ENCODE assay signal across 17 cellular contexts in the genomic region with DNA sequence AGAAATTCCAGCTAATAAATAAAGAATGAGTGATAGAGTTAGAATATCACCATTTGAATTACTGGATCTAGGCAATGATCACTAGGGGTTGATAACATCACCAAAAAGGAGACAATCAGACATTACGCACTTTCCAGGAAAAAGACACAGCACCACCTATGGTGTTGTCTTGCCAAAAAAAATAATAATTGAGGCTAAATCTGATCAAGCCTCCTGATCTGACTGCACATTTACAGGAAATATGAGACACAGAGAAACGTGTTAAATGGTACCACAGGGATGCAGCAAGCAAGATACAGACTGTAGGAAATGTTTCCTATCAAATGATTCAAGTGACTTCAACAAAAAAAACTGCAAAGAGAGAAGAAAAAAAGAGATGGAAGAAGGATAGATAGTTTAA.
"Had no signal": no experiment of that assay in that cellular context is flagged by ENCODE, and none has a peak within 500 bp of the region (broad histone marks: within the 10 kb centered on the region; RNA-seq: fewer than 3 reads in every experiment).

No MANE protein-coding gene starts in this region.

- H3K36me3 Mint-ChIP-seq: naive thymus-derived CD8-positive, alpha-beta T cell; stimulated activated naive B cell treated with anti-CD40 and anti-IgM and Interleukin-4, amounts not matched to agents 10 μg/mL and 1 μg/mL and 100 μg/mL, for 72 hours had no signal

- H3K9me3 Mint-ChIP-seq: activated naive CD4-positive, alpha-beta T cell treated with anti-CD3 and anti-CD28 coated beads for 36 hours; naive thymus-derived CD8-positive, alpha-beta T cell; stimulated activated naive B cell treated with anti-CD40 and anti-IgM and Interleukin-4, amounts not matched to agents 10 μg/mL and 1 μg/mL and 100 μg/mL, for 72 hours had no signal

- H3K27me3 ChIP-seq: cardiac muscle cell, esophagus squamous epithelium, left lung, transverse colon, vagina had no signal

- H3K27ac ChIP-seq: cardiac muscle cell, esophagus squamous epithelium, left lung, transverse colon, vagina had no signal

- H3K4me3 ChIP-seq: cardiac muscle cell, esophagus squamous epithelium, left lung, transverse colon, vagina had no signal

- DNase-seq: activated CD8-positive, alpha-beta T cell treated with anti-CD3 and anti-CD28 coated beads, Interleukin-2, amount 10 ng/mL, durations not matched to agents 7 days and 5 days; activated naive CD4-positive, alpha-beta T cell treated with anti-CD3 and anti-CD28 coated beads for 36 hours; effector CD4-positive, alpha-beta T cell; esophagus squamous epithelium; foreskin fibroblast; hippocampal formation; left lung; mesenchymal stem cell; naive thymus-derived CD8-positive, alpha-beta T cell; posterior cingulate gyrus; stimulated activated CD4-positive, alpha-beta T cell treated with anti-CD3 and anti-CD28 coated beads, Interleukin-2, amount 100 ng/mL, for 48 hours; stimulated activated naive B cell treated with anti-CD40 and anti-IgM and Interleukin-4, amounts not matched to agents 10 μg/mL and 1 μg/mL and 100 μg/mL, for 72 hours; substantia nigra; T1000; transverse colon had no signal

- ATAC-seq: activated CD8-positive, alpha-beta T cell treated with anti-CD3 and anti-CD28 coated beads, Interleukin-2, amount 10 ng/mL, durations not matched to agents 7 days and 5 days; left lung; naive thymus-derived CD8-positive, alpha-beta T cell; stimulated activated naive B cell treated with anti-CD40 and anti-IgM and Interleukin-4, amounts not matched to agents 10 μg/mL and 1 μg/mL and 100 μg/mL, for 72 hours had no signal

- H3K4me3 Mint-ChIP-seq: activated CD8-positive, alpha-beta T cell treated with anti-CD3 and anti-CD28 coated beads, Interleukin-2, amount 10 ng/mL, durations not matched to agents 7 days and 5 days; activated naive CD4-positive, alpha-beta T cell treated with anti-CD3 and anti-CD28 coated beads for 36 hours; naive thymus-derived CD8-positive, alpha-beta T cell; stimulated activated naive B cell treated with anti-CD40 and anti-IgM and Interleukin-4, amounts not matched to agents 10 μg/mL and 1 μg/mL and 100 μg/mL, for 72 hours had no signal

- H3K27me3 Mint-ChIP-seq: naive thymus-derived CD8-positive, alpha-beta T cell had no signal

- H3K36me3 ChIP-seq: cardiac muscle cell, esophagus squamous epithelium, left lung, transverse colon, vagina had no signal

- H3K4me1 ChIP-seq: vagina had no signal

- H3K27ac Mint-ChIP-seq: activated CD8-positive, alpha-beta T cell treated with anti-CD3 and anti-CD28 coated beads, Interleukin-2, amount 10 ng/mL, durations not matched to agents 7 days and 5 days; activated naive CD4-positive, alpha-beta T cell treated with anti-CD3 and anti-CD28 coated beads for 36 hours; stimulated activated naive B cell treated with anti-CD40 and anti-IgM and Interleukin-4, amounts not matched to agents 10 μg/mL and 1 μg/mL and 100 μg/mL, for 72 hours had no signal

- H3K9me3 ChIP-seq: esophagus squamous epithelium, left lung, transverse colon, vagina had no signal
